Comparison of ENCODE assay signal across 9 cellular contexts in genomic region chr2:238240761-238241711, GRCh38. TPM values are rescaled to one million over a fixed set of nuclear protein-coding genes. Genes with fewer than 3 reads are reported as not detected.
A peak's percentile ranks its signal among the peaks of the same experiment; 100 is the strongest.
DNase-seq lines count a peak whose midpoint lies in the region; ATAC-seq, FAIRE-seq and TF ChIP-seq lines count a peak whose summit lies in the region.
"Had no signal": no experiment of that assay in that cellular context is flagged by ENCODE, and none has a peak within 500 bp of the region (broad histone marks: within the 10 kb centered on the region; RNA-seq: fewer than 3 reads in every experiment).

No MANE protein-coding gene starts in this region.

- ATAC-seq in CD4-positive, alpha-beta T cell (ENCODE audit: poor library complexity), result no peak
- no peak for ATAC-seq in naive B cell (ENCODE audit: low read depth in 2 of 2)
- ATAC-seq in GM18505 (IDR thresholded peaks at IDR 0.05; ENCODE audit: unreplicated experiment), result no peak
- ATAC-seq in GM21367 (IDR thresholded peaks at IDR 0.05; ENCODE audit: unreplicated experiment), result no peak

- intact Hi-C loops in CD4-positive, alpha-beta T cell (cut with DNase I, micrococcal nuclease), result no loop called here

- H3K9me3 Mint-ChIP-seq in CD4-positive, alpha-beta T cell, result no peaks in the 10 kb centered on the region
- H3K9me3 Mint-ChIP-seq in naive B cell, result peaks cover 0 to 2% (median 0%) of the 10 kb centered on the region in 7 donors

- peaks cover 18% of the 10 kb centered on the region for H3K36me3 Mint-ChIP-seq in CD4-positive, alpha-beta T cell (ENCODE audit: low read depth)
- H3K36me3 Mint-ChIP-seq in naive B cell, result peaks cover 1 to 4% of the 10 kb centered on the region in 2 donors

- DNase-seq in CD4-positive, alpha-beta T cell, result no peak
- DNase-seq in HTR-8/SVneo (ENCODE audit: insufficient read length, low spot score), result peak; percentile 50
- peak; percentile 80 for DNase-seq in NCI-H748 treated with DMSO at 0.1 percent for 48 hours (lab: John Stamatoyannopoulos, UW)
- peak; percentile 73 for DNase-seq in coronary artery (ENCODE audit: low spot score)
- DNase-seq in naive B cell, result no peak
- DNase-seq in occipital lobe (lab: John Stamatoyannopoulos, UW), result no peak

- CTCF ChIA-PET in CD4-positive, alpha-beta T cell (lab: Charles Lee), result no interaction called here

- no peak overlapping the region for H3K27ac Mint-ChIP-seq in CD4-positive, alpha-beta T cell
- H3K27ac Mint-ChIP-seq in naive B cell, result peak overlapping the region in 1 of 6 donors; percentile 51

- peak overlapping the region; percentile 85 for H3K4me3 ChIP-seq in coronary artery

- H3K27ac ChIP-seq in CD4-positive, alpha-beta T cell (ENCODE audit: low read depth, low read length), result no peak overlapping the region
- H3K27ac ChIP-seq in coronary artery, result peak overlapping the region; percentile 37 to 42

- H3K9me3 ChIP-seq in CD4-positive, alpha-beta T cell (ENCODE audit: control insufficient read depth, low read length), result no peaks in the 10 kb centered on the region

- H3K27me3 Mint-ChIP-seq in CD4-positive, alpha-beta T cell, result peaks cover 21% of the 10 kb centered on the region
- H3K27me3 Mint-ChIP-seq in naive B cell, result peaks cover 7 to 17% (median 10%) of the 10 kb centered on the region in 3 donors

- FAIRE-seq in HTR-8/SVneo (lab: Jason Lieb, UNC), result no peak
- FAIRE-seq: bronchial epithelial cell had no signal

- H3K4me3 Mint-ChIP-seq in CD4-positive, alpha-beta T cell, result peak overlapping the region; percentile 39
- peak overlapping the region; percentile 25 to 94 (median 76) for H3K4me3 Mint-ChIP-seq in naive B cell

- peaks cover 12% of the 10 kb centered on the region for H3K4me1 Mint-ChIP-seq in CD4-positive, alpha-beta T cell (ENCODE audit: low read depth)
- H3K4me1 Mint-ChIP-seq in naive B cell, result peaks cover 5 to 7% (median 6%) of the 10 kb centered on the region in 3 donors

- TF ChIP-seq CTCF in CD4-positive, alpha-beta T cell (IDR thresholded peaks at IDR 0.05), result no peak
- TF ChIP-seq CTCF in coronary artery (IDR thresholded peaks at IDR 0.05), result no peak

- TF ChIP-seq POLR2A in GM18505 (IDR thresholded peaks at IDR 0.05; ENCODE audit: borderline replicate concordance, extremely low read depth, insufficient read depth, insufficient read length), result no peak

- peaks cover 13% of the 10 kb centered on the region for H3K27me3 ChIP-seq in CD4-positive, alpha-beta T cell (ENCODE audit: control insufficient read depth, insufficient read depth, low read length)

- POLR2A ChIA-PET in CD4-positive, alpha-beta T cell (lab: Charles Lee), result interaction anchor here (0.6 kb wide), 1 partner anchor 38 kb away, joined by 3 read pairs; the partner anchor contains the start of gene ILKAP

RNA-seq across cellular contexts. Expression of gene HES6, which starts 1.2 kb away (rescaled TPM):
- 1 to 10 TPM; 1.5 to 1.9 TPM for total RNA-seq in CD4-positive, alpha-beta T cell
- 1 to 10 TPM; 2.5 to 6.9 (median 3.9) TPM for polyA plus RNA-seq in naive B cell (ENCODE audit: low read depth in 6 of 6)
- 80.8 TPM for total RNA-seq in occipital lobe

RNA-seq across cellular contexts. Expression of gene ILKAP, which starts 37.5 kb away (rescaled TPM):
- 100 to 1,000 TPM; 133 to 143 TPM for total RNA-seq in CD4-positive, alpha-beta T cell
- polyA plus RNA-seq in naive B cell (ENCODE audit: low read depth in 6 of 6), result 10 to 100 TPM; 37.4 to 51.4 (median 48.4) TPM
- total RNA-seq in occipital lobe, result 78.3 TPM

RNA-seq across cellular contexts. Expression of gene PER2, which starts 47.4 kb away (rescaled TPM):
- 10 to 100 TPM; 33.8 to 38.2 TPM for total RNA-seq in CD4-positive, alpha-beta T cell
- 10 to 100 TPM in 1 of 6 donors, 1 to 10 TPM in 5; 3.5 to 11.7 (median 4.5) TPM for polyA plus RNA-seq in naive B cell (ENCODE audit: low read depth in 6 of 6)
- total RNA-seq in occipital lobe, result 5.5 TPM

Comparison
In these comparisons a context has a peak if more than half of its experiments do, and no peak if none do; other contexts are left out.
1. DNase-seq: peak in HTR-8/SVneo (single experiment), NCI-H748 treated with DMSO at 0.1 percent for 48 hours (single experiment) and coronary artery (single experiment); none in CD4-positive, alpha-beta T cell (0 of 10), naive B cell (single experiment) and occipital lobe (single experiment).
2. RNA of gene HES6, which starts 1.2 kb away (total RNA-seq): 80.8 TPM in occipital lobe (single experiment); 1.5 to 1.9 TPM in CD4-positive, alpha-beta T cell; every median in the first group is over 10 times any median in the second.